8 cellular contexts compared by ENCODE assay signal in the genomic region with DNA sequence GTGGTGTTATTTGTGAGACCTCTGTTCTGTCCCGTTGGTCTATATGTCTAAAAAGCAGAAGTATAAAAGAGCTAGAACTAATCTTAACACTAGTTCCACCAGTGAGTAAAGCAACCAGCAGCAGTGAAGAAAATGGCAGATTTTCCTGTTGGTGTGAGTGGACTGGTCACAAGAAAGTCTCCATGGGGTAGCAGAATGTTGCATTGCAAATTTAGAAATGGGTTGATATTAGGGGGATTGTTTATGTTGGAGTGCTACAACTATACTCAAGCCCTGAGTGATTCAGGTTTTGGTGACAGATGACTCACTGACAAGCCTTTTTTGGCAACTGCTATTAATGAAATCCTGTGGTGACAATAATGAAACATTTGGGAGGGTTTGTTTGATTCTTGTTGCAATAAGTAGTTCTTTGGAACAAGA. TPM values are rescaled to one million over a fixed set of nuclear protein-coding genes. Genes with fewer than 3 reads are reported as not detected.
DNase-seq lines count a peak whose midpoint lies in the region; ATAC-seq, FAIRE-seq and TF ChIP-seq lines count a peak whose summit lies in the region.

No MANE protein-coding gene starts in this region.

- no peak for TF ChIP-seq POLR2A in GM12878 (IDR thresholded peaks at IDR 0.05; ENCODE audit: low read depth, low read length)

- POLR2A ChIA-PET in GM12878 (lab: Charles Lee) = interaction anchor here (1.2 to 1.4 kb wide), 2 partner anchors 11 to 16 kb away, joined by 3 to 4 read pairs; a partner anchor contains a TSS

- 0% methylated on average over 1 of the region's 1 CpG for WGBS in GM12878 (ENCODE audit: insufficient coverage, insufficient replicate concordance, low lambda C conversion rate, missing lambda C conversion rate)

- H3K79me2 ChIP-seq in DND-41 (ENCODE audit: insufficient read depth, low read length) (peaks cover 98% of the 10 kb centered on the region), GM12878 (ENCODE audit: control insufficient read depth, insufficient read depth, low read length) (peaks cover 75% of the 10 kb centered on the region), osteoblast (ENCODE audit: insufficient read depth, low read length) (peaks cover 89% of the 10 kb centered on the region)

- ATAC-seq in DND-41 (ENCODE audit: insufficient read depth, low read depth) (no peak), GM21529 (IDR thresholded peaks at IDR 0.05; ENCODE audit: unreplicated experiment) (peak; percentile 77), GM12878 (peak; percentile 83)

- H3K27ac ChIP-seq in DND-41 (ENCODE audit: low read length) (no peak overlapping the region), GM12878 (ENCODE audit: control insufficient read depth, insufficient read depth) (peak overlapping the region; percentile 38; the same call in 1 of the 2 replicates), osteoblast (ENCODE audit: low read depth, low read length) (peak overlapping the region; percentile 65)

- no TSS peak for BruUV-seq in GM12878 (replicated peaks; lab: Mats Ljungman, UMichigan)

- H3K9me3 ChIP-seq in DND-41 (ENCODE audit: insufficient read depth, low read length, severe bottlenecking) = no peaks in the 10 kb centered on the region
- no peaks in the 10 kb centered on the region; the same call in 2 of the 3 replicates for H3K9me3 ChIP-seq in GM12878 (replicated peaks; ENCODE audit: control insufficient read depth, insufficient read depth, low read length)
- H3K9me3 ChIP-seq in osteoblast (ENCODE audit: low read depth, low read length) = no peaks in the 10 kb centered on the region

- TF ChIP-seq CTCF in DND-41 (IDR thresholded peaks at IDR 0.05; ENCODE audit: borderline replicate concordance, extremely low read depth, low read length, poor library complexity, severe bottlenecking) = no peak
- no peak for TF ChIP-seq CTCF in GM12878 (IDR thresholded peaks at IDR 0.05 in 2 of 3, conservative IDR thresholded peaks at IDR 0.05 in 1 of 3; ENCODE audit: control insufficient read depth in 2 of 3, extremely low read depth in 1 of 3, insufficient read depth in 1 of 3, low read depth in 3 of 3, low read length in 3 of 3)
- no peak for TF ChIP-seq CTCF in osteoblast (IDR thresholded peaks at IDR 0.05; ENCODE audit: extremely low read depth, low read depth, low read length)
- TF ChIP-seq CTCF in GM20000 (IDR thresholded peaks at IDR 0.05; ENCODE audit: extremely low read depth, missing control alignments) = no peak
- TF ChIP-seq CTCF in GM10266 (IDR thresholded peaks at IDR 0.05; ENCODE audit: control insufficient read depth, insufficient read depth, low read depth, missing control alignments) = no peak

- H3K4me2 ChIP-seq in DND-41 (ENCODE audit: insufficient read depth, low read length) = 0 out of 2 replicates have a peak overlapping the region, but pooled peaks have one; percentile 5
- H3K4me2 ChIP-seq in GM12878 (ENCODE audit: control insufficient read depth, insufficient read depth) = peak overlapping the region; percentile 81
- H3K4me2 ChIP-seq in osteoblast (ENCODE audit: insufficient read depth, low read length) = peak overlapping the region; percentile 71

- FAIRE-seq in GM12878 (lab: Jason Lieb, UNC) = no peak

- DNase-seq in DND-41 (no peak), Kasumi-1 (lab: John Stamatoyannopoulos, UW) (peak; percentile 80 to 89), GM12878 (ENCODE audit: low read depth, low spot score) (no peak), osteoblast (ENCODE audit: insufficient read length, low spot score, missing footprints) (no peak), DMS114 treated with DMSO at 0.1 percent for 48 hours (lab: John Stamatoyannopoulos, UW; ENCODE audit: unreplicated experiment) (no peak), GM20000 (ENCODE audit: low spot score) (no peak), GM10266 (ENCODE audit: extremely low spot score) (no peak)

- CTCF ChIA-PET in GM12878 (lab: Yijun Ruan, JAX) = interaction anchor here (1.0 to 1.2 kb wide), 2 partner anchors 19 to 30 kb away, joined by 3 read pairs; no protein-coding TSS in a partner anchor

- H3K27me3 ChIP-seq in DND-41 (ENCODE audit: insufficient read depth, low read length, poor library complexity) (no peaks in the 10 kb centered on the region), GM12878 (replicated peaks in 1 of 2; ENCODE audit: control insufficient read depth in 2 of 2, insufficient read depth in 2 of 2, low read length in 1 of 2) (no peaks in the 10 kb centered on the region), osteoblast (ENCODE audit: insufficient read depth, low read length) (no peaks in the 10 kb centered on the region)

- TF ChIP-seq EP300 in GM12878 (IDR thresholded peaks at IDR 0.05; ENCODE audit: borderline replicate concordance in 1 of 2, control insufficient read depth in 1 of 2, low read depth in 2 of 2, low read length in 2 of 2) = no peak

- in situ Hi-C loops in GM12878 (cut with MboI) = no loop called here

- no peak for TF ChIP-seq RAD21 in GM12878 (IDR thresholded peaks at IDR 0.05; ENCODE audit: insufficient read depth, low read depth, low read length)

- intact Hi-C loops in GM12878 (cut with micrococcal nuclease; ENCODE audit: unreplicated experiment) = no loop called here

- H3K4me3 ChIP-seq in DND-41 (ENCODE audit: low read depth in 1 of 2, low read length in 2 of 2) = no peak overlapping the region
- peak overlapping the region; percentile 46 for H3K4me3 ChIP-seq in GM12878
- no peak overlapping the region for H3K4me3 ChIP-seq in osteoblast (ENCODE audit: insufficient read depth, low read length)

- H3K36me3 ChIP-seq in DND-41 (ENCODE audit: insufficient read depth, low read length) (no peaks in the 10 kb centered on the region), GM12878 (ENCODE audit: control insufficient read depth in 2 of 2, insufficient read depth in 2 of 2, low read length in 1 of 2) (no peaks in the 10 kb centered on the region), osteoblast (ENCODE audit: insufficient read depth, low read length) (no peaks in the 10 kb centered on the region)

- H3K4me1 ChIP-seq in DND-41 (ENCODE audit: insufficient read depth, low read length) (peaks cover 25% of the 10 kb centered on the region), GM12878 (ENCODE audit: control insufficient read depth, insufficient read depth, low read length) (peaks cover 6% of the 10 kb centered on the region; the same call in 1 of the 2 replicates), osteoblast (ENCODE audit: insufficient read depth, low read length) (peaks cover 22% of the 10 kb centered on the region)

- H2AFZ ChIP-seq in DND-41 (ENCODE audit: low read depth, low read length) = no peak overlapping the region
- no peak overlapping the region for H2AFZ ChIP-seq in GM12878 (ENCODE audit: control insufficient read depth, low read depth, low read length)
- no peak overlapping the region for H2AFZ ChIP-seq in osteoblast (ENCODE audit: low read length)

- H3K9ac ChIP-seq in DND-41 (ENCODE audit: low read depth, low read length) = no peak overlapping the region
- H3K9ac ChIP-seq in GM12878 (ENCODE audit: control insufficient read depth, insufficient read depth, low read length) = no peak overlapping the region

- RAD21 ChIA-PET in GM12878 (lab: Charles Lee; ENCODE audit: unreplicated experiment) = interaction anchor here (0.6 kb wide), 1 partner anchor 388 kb away, joined by 3 read pairs; no protein-coding TSS in a partner anchor

- SMC1A ChIA-PET in GM12878 (lab: Charles Lee; ENCODE audit: uncharacterized antibody, unreplicated experiment) = interaction anchor here (1.0 to 2.0 kb wide), 4 partner anchors 12 to 64 kb away, joined by 3 to 7 read pairs (median 4); no protein-coding TSS in a partner anchor

- H4K20me1 ChIP-seq in DND-41 (ENCODE audit: insufficient read depth, low read length) = peaks cover 27% of the 10 kb centered on the region
- no peaks in the 10 kb centered on the region for H4K20me1 ChIP-seq in GM12878 (ENCODE audit: control insufficient read depth, insufficient read depth)
- H4K20me1 ChIP-seq in osteoblast (ENCODE audit: insufficient read depth, low read length) = peaks cover 9% of the 10 kb centered on the region

RNA-seq across cellular contexts. Expression of a gene that starts 5.6 kb away (rescaled TPM):
- 73.7 and 80.7 TPM in 2 replicates for total RNA-seq in GM12878 (2013; cell fraction: nucleolus; rRNA removed)
- total RNA-seq in GM12878 (2014; rRNA removed) (27.8 and 28.1 TPM in 2 replicates), GM12878 (2014; rRNA removed; fragmentation: Illumina TruSeq; extraction: Trizol) (20.8 and 21.1 TPM in 2 replicates), GM12878 (2021) (41.6 and 45.8 TPM in 2 replicates), osteoblast (30.9 and 32.2 TPM in 2 replicates)
- 22.9 TPM for polyA plus RNA-seq in GM12878 (2011; ENCODE audit: low read depth)
- polyA plus RNA-seq in GM12878 (2011; rRNA removed) (24.2 and 24.4 TPM in 2 replicates), GM12878 (2014; fragmentation: Illumina TruSeq; extraction: Trizol) (19.3 and 22.6 TPM in 2 replicates), GM12878 (2014; fragmentation: Nextera tagmentation; extraction: Ambion mirVana) (10 to 100 TPM in 1 of 2 experiments, 1 to 10 TPM in 1; 4.5 to 10.5 TPM), GM12878 (2014; rRNA removed) (16.3 and 16.6 TPM in 2 replicates), GM12878 (2016; fragmentation: Nextera tagmentation; extraction: Ambion mirVana) (10 to 100 TPM; 18.4 to 21.0 TPM)
- 13.1 and 20.3 TPM in 2 replicates for polyA plus RNA-seq in GM12878 (2011; cell fraction: cytosol; rRNA removed)
- polyA plus RNA-seq in GM12878 (2011; cell fraction: nucleus; rRNA removed) = 19.6 and 20.0 TPM in 2 replicates
- 17.8 and 20.4 TPM in 2 replicates for polyA plus RNA-seq in GM12878 (2012)
- polyA minus RNA-seq in GM12878 (2011; rRNA and poly(A)+ RNA removed) = 39.1 and 41.3 TPM in 2 replicates
- polyA minus RNA-seq in GM12878 (2011; cell fraction: cytosol; rRNA and poly(A)+ RNA removed) = 9.4 and 9.8 TPM in 2 replicates
- polyA minus RNA-seq in GM12878 (2011; cell fraction: nucleus; rRNA and poly(A)+ RNA removed) = 16.7 and 26.9 TPM in 2 replicates

RNA-seq across cellular contexts. Expression of a gene that starts 10.8 kb away (rescaled TPM):
- 27.2 and 32.2 TPM in 2 replicates for total RNA-seq in GM12878 (2013; cell fraction: nucleolus; rRNA removed)
- total RNA-seq in GM12878 (2014; rRNA removed) (29.4 and 57.3 TPM in 2 replicates), GM12878 (2014; rRNA removed; fragmentation: Illumina TruSeq; extraction: Trizol) (75.0 and 76.7 TPM in 2 replicates), GM12878 (2021) (88.0 and 91.8 TPM in 2 replicates), osteoblast (16.8 and 17.4 TPM in 2 replicates)
- 325 TPM for polyA plus RNA-seq in GM12878 (2011; ENCODE audit: low read depth)
- polyA plus RNA-seq in GM12878 (2011; rRNA removed) (96.1 and 232 TPM in 2 replicates), GM12878 (2014; fragmentation: Illumina TruSeq; extraction: Trizol) (194 and 262 TPM in 2 replicates), GM12878 (2014; fragmentation: Nextera tagmentation; extraction: Ambion mirVana) (100 to 1,000 TPM; 494 to 538 TPM), GM12878 (2014; rRNA removed) (70.1 and 76.7 TPM in 2 replicates), GM12878 (2016; fragmentation: Nextera tagmentation; extraction: Ambion mirVana) (100 to 1,000 TPM; 435 to 449 TPM)
- polyA plus RNA-seq in GM12878 (2011; cell fraction: cytosol; rRNA removed) = 12.2 and 21.6 TPM in 2 replicates
- 14.5 and 21.3 TPM in 2 replicates for polyA plus RNA-seq in GM12878 (2011; cell fraction: nucleus; rRNA removed)
- 73.6 and 109 TPM in 2 replicates for polyA plus RNA-seq in GM12878 (2012)
- 10.8 and 17.0 TPM in 2 replicates for polyA minus RNA-seq in GM12878 (2011; rRNA and poly(A)+ RNA removed)
- 5.9 and 9.8 TPM in 2 replicates for polyA minus RNA-seq in GM12878 (2011; cell fraction: cytosol; rRNA and poly(A)+ RNA removed)
- 17.9 and 26.0 TPM in 2 replicates for polyA minus RNA-seq in GM12878 (2011; cell fraction: nucleus; rRNA and poly(A)+ RNA removed)

Comparison
In these comparisons a context has a peak if more than half of its experiments do, and no peak if none do; other contexts are left out.
1. DNase-seq: peak in Kasumi-1 (2 of 2); none in DND-41 (single experiment), GM12878 (single experiment), osteoblast (single experiment), DMS114 treated with DMSO at 0.1 percent for 48 hours (single experiment), GM20000 (single experiment) and GM10266 (single experiment).
2. H3K4me2 ChIP-seq: peak in every context shown above with its lines; median percentile 81 in GM12878; 71 in osteoblast; 5 in DND-41.